ENCODE assay signal across 28 cellular contexts in the genomic region with DNA sequence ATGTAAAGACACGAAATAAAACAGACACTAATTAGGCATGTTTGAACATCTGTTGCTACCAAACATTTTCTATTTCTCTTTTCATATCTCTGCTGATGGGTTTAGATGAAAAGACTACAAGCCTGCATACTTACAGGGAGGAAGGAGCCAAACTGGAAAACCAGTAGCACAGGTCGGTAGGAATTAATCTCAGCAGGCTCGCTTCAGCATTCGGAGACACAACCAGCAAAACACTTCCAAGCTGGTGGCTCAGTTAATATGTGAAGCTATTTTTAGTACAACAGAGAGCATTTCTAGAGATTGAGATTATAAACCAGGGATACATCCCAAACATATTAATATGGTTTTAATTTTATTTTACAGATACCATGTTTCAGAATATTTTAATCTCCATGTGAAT.
"Had no signal": no experiment of that assay in that cellular context is flagged by ENCODE, and none has a peak within 500 bp of the region (broad histone marks: within the 10 kb centered on the region; RNA-seq: fewer than 3 reads in every experiment).

No MANE protein-coding gene starts in this region.

- H3K4me2 ChIP-seq: hepatocyte had no signal

- H3K4me1 Mint-ChIP-seq: neural crest cell; stimulated activated effector memory CD8-positive, alpha-beta T cell treated with anti-CD3 and anti-CD28 coated beads, Interleukin-12 subunit alpha, Interleukin-12 subunit beta, amount 100 ng/mL, for 72 hours had no signal

- H3K27me3 ChIP-seq: esophagus muscularis mucosa, foreskin keratinocyte, gastroesophageal sphincter, heart left ventricle, hepatocyte, neutrophil, right atrium auricular region, sigmoid colon, stomach, thyroid gland, vagina had no signal

- H2AFZ ChIP-seq: hepatocyte, parathyroid adenoma had no signal

- H3K36me3 Mint-ChIP-seq: mesothelial cell of epicardium; naive B cell; natural killer cell treated with Interleukin-12 subunit alpha and Interleukin-12 subunit beta and Interleukin-15 and Interleukin-18, amount 100 ng/mL, for 72 hours; stimulated activated effector memory CD8-positive, alpha-beta T cell treated with anti-CD3 and anti-CD28 coated beads, Interleukin-12 subunit alpha, Interleukin-12 subunit beta, amount 100 ng/mL, for 72 hours had no signal

- H3K27ac ChIP-seq: esophagus muscularis mucosa, foreskin keratinocyte, gastroesophageal sphincter, heart left ventricle, hepatocyte, neutrophil, parathyroid adenoma, right atrium auricular region, sigmoid colon, stomach, thyroid gland, vagina had no signal

- H3K9me3 Mint-ChIP-seq: endodermal cell, mesothelial cell of epicardium, neural crest cell had no signal

- DNase-seq: effector CD8-positive, alpha-beta T cell; endodermal cell; foreskin keratinocyte; heart left ventricle; kidney; mesenchymal stem cell; mucosa of descending colon; naive B cell; sigmoid colon; stimulated activated CD4-positive, alpha-beta T cell treated with anti-CD3 and anti-CD28 coated beads, Interleukin-2, amount 100 ng/mL, for 24 hours; stimulated activated CD4-positive, alpha-beta T cell treated with anti-CD3 and anti-CD28 coated beads, Interleukin-4, amount 100 ng/mL, for 24 hours; stimulated activated naive CD4-positive, alpha-beta T cell treated with Interleukin-2 at 50 U/mL for 16 hours; stomach; thyroid gland had no signal

- H3K4me1 ChIP-seq: esophagus muscularis mucosa, foreskin keratinocyte, gastroesophageal sphincter, heart left ventricle, parathyroid adenoma, right atrium auricular region, sigmoid colon, stomach, thyroid gland, vagina had no signal

- H3K27me3 Mint-ChIP-seq: dendritic cell treated with granulocyte-macrophage colony-stimulating factor and Interleukin-4, amounts not matched to agents 40 ng/mL and 50 ng/mL, for 4 days; naive B cell; natural killer cell treated with Interleukin-12 subunit alpha and Interleukin-12 subunit beta and Interleukin-15 and Interleukin-18, amount 100 ng/mL, for 72 hours; progenitor cell of endocrine pancreas had no signal

- H3K27ac Mint-ChIP-seq: dendritic cell treated with granulocyte-macrophage colony-stimulating factor and Interleukin-4, amounts not matched to agents 40 ng/mL and 50 ng/mL, for 4 days; endodermal cell; mesothelial cell of epicardium; naive B cell; natural killer cell treated with Interleukin-12 subunit alpha and Interleukin-12 subunit beta and Interleukin-15 and Interleukin-18, amount 100 ng/mL, for 72 hours; progenitor cell of endocrine pancreas; stimulated activated effector memory CD8-positive, alpha-beta T cell treated with anti-CD3 and anti-CD28 coated beads, Interleukin-12 subunit alpha, Interleukin-12 subunit beta, amount 100 ng/mL, for 72 hours had no signal

- H3K79me2 ChIP-seq: hepatocyte, parathyroid adenoma had no signal

- H3K9ac ChIP-seq: parathyroid adenoma had no signal

- H3K9me3 ChIP-seq: esophagus muscularis mucosa, gastroesophageal sphincter, heart left ventricle, mucosa of descending colon, neutrophil, right atrium auricular region, sigmoid colon, stomach, thyroid gland, vagina had no signal

- H3K4me3 Mint-ChIP-seq: dendritic cell treated with granulocyte-macrophage colony-stimulating factor and Interleukin-4, amounts not matched to agents 40 ng/mL and 50 ng/mL, for 4 days; endodermal cell; mesothelial cell of epicardium; naive B cell; natural killer cell treated with Interleukin-12 subunit alpha and Interleukin-12 subunit beta and Interleukin-15 and Interleukin-18, amount 100 ng/mL, for 72 hours; neural crest cell; stimulated activated effector memory CD8-positive, alpha-beta T cell treated with anti-CD3 and anti-CD28 coated beads, Interleukin-12 subunit alpha, Interleukin-12 subunit beta, amount 100 ng/mL, for 72 hours had no signal

- H3K4me3 ChIP-seq: esophagus muscularis mucosa, gastroesophageal sphincter, heart left ventricle, hepatocyte, lung, mucosa of descending colon, right atrium auricular region, sigmoid colon, stomach, thyroid gland, vagina had no signal

- H3K36me3 ChIP-seq: esophagus muscularis mucosa, gastroesophageal sphincter, heart left ventricle, neutrophil, right atrium auricular region, sigmoid colon, stomach, thyroid gland, vagina had no signal
